In the genomic region with DNA sequence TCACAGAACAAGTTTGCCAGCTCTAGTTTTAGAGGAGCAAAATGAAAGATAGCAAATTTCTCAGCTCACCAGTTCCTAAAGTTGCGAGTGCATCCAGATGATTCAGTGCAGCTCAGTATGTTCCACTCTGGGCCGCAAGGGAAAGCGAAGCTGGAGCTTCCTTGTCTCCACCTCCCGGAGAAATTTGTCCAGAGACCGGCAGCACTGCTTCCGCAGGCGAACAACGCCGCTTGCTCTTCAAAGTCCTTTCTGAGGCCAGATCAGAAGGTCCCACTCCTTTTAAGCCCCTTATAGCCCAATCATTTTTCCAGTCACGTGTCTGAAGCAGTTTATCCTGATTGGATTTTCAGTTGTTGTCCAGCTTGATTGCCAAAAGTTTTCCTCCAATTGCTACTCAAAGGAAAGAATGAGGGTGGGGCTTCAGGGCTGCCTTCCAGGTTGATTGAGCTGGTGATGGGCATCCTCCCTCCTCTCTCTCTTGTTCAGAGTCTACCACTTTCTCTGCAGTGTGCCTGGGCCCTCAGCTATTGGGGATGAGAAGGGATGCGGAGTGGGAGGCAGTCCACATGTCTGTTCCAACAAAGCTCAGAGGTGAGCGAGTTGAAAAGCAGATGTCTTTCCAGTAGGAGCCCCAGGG, we compare ENCODE assay signal across 11 cellular contexts. TPM values are rescaled to one million over a fixed set of nuclear protein-coding genes. Genes with fewer than 3 reads are reported as not detected.
DNase-seq lines count a peak whose midpoint lies in the region; ATAC-seq and TF ChIP-seq lines count a peak whose summit lies in the region.
"Had no signal": no experiment of that assay in that cellular context is flagged by ENCODE, and none has a peak within 500 bp of the region (broad histone marks: within the 10 kb centered on the region; RNA-seq: fewer than 3 reads in every experiment).

A gene with protein sequence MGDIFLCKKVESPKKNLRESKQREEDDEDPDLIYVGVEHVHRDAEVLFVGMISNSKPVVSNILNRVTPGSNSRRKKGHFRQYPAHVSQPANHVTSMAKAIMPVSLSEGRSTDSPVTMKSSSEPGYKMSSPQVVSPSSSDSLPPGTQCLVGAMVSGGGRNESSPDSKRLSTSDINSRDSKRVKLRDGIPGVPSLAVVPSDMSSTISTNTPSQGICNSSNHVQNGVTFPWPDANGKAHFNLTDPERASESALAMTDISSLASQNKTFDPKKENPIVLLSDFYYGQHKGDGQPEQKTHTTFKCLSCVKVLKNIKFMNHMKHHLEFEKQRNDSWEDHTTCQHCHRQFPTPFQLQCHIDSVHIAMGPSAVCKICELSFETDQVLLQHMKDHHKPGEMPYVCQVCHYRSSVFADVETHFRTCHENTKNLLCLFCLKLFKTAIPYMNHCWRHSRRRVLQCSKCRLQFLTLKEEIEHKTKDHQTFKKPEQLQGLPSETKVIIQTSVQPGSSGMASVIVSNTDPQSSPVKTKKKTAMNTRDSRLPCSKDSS (minus strand): TSS at position 251 of the 637 bp plus-strand sequence. CDS start 4,640 bp downstream, outside the sequence.

- H3K27me3 Mint-ChIP-seq in progenitor cell of endocrine pancreas, result peaks cover 30% of the 10 kb centered on the region

- no peak within 1 kb of the TSS for H3K27ac Mint-ChIP-seq in progenitor cell of endocrine pancreas

- no peak within 1 kb of the TSS for H3K4me3 ChIP-seq in foreskin fibroblast (ENCODE audit: low read depth in 1 of 2, low read length in 2 of 2)
- H3K4me3 ChIP-seq: right atrium auricular region had no signal

- H3K36me3 Mint-ChIP-seq in progenitor cell of endocrine pancreas (ENCODE audit: insufficient read depth), result no peaks in the 10 kb centered on the region

- H3K9me3 Mint-ChIP-seq in progenitor cell of endocrine pancreas (ENCODE audit: low read depth), result peaks cover 3% of the 10 kb centered on the region

- peaks cover 3% of the 10 kb centered on the region for H3K4me1 Mint-ChIP-seq in progenitor cell of endocrine pancreas (ENCODE audit: low read depth)

- DNase-seq in 8988T (peak; percentile 28), GOT3 (lab: John Stamatoyannopoulos, UW) (peak; percentile 7), OCI-M1 (lab: John Stamatoyannopoulos, UW) (peak; percentile 58), foreskin fibroblast (peak; percentile 7 to 11), progenitor cell of endocrine pancreas (ENCODE audit: low spot score, unreplicated experiment) (no peak), kidney tubule cell (ENCODE audit: low spot score) (no peak), NCI-H1048 (lab: John Stamatoyannopoulos, UW) (no peak)
- DNase-seq: central memory CD4-positive, alpha-beta T cell had no signal

- TF ChIP-seq CTCF in foreskin fibroblast (IDR thresholded peaks at IDR 0.05; ENCODE audit: low read depth, low read length) (no peak), progenitor cell of endocrine pancreas (IDR thresholded peaks at IDR 0.05; ENCODE audit: unreplicated experiment) (no peak)

- no peak for ATAC-seq in GM18909 (IDR thresholded peaks at IDR 0.05; ENCODE audit: poor library complexity, unreplicated experiment)

- no peak within 1 kb of the TSS for H3K4me3 Mint-ChIP-seq in progenitor cell of endocrine pancreas (ENCODE audit: low read depth)

RNA-seq across cellular contexts. Expression of the gene that starts here (rescaled TPM):
- total RNA-seq in progenitor cell of endocrine pancreas, result not detected in 2 replicates
- total RNA-seq: mesenteric fat pad, right atrium auricular region had no signal

Comparison
In these comparisons a context has a peak if more than half of its experiments do, and no peak if none do; other contexts are left out.
1. DNase-seq: peak in 8988T (single experiment), GOT3 (single experiment), OCI-M1 (single experiment) and foreskin fibroblast (2 of 2); none in progenitor cell of endocrine pancreas (single experiment), kidney tubule cell (single experiment) and NCI-H1048 (single experiment).